Comparison of ENCODE assay signal across 12 cellular contexts in genomic region chr10:71582019-71582418, GRCh38.
DNase-seq lines count a peak whose midpoint lies in the region; ATAC-seq and TF ChIP-seq lines count a peak whose summit lies in the region.
"Had no signal": no experiment of that assay in that cellular context is flagged by ENCODE, and none has a peak within 500 bp of the region (broad histone marks: within the 10 kb centered on the region; RNA-seq: fewer than 3 reads in every experiment).

No MANE protein-coding gene starts in this region.

- no peaks in the 10 kb centered on the region for H3K36me3 Mint-ChIP-seq in activated naive CD4-positive, alpha-beta T cell treated with anti-CD3 and anti-CD28 coated beads, Interleukin-2, amount 10 ng/mL, durations not matched to agents 7 days and 5 days
- H3K36me3 Mint-ChIP-seq: IgD-negative memory B cell had no signal

- no peaks in the 10 kb centered on the region for H3K9me3 ChIP-seq in osteoblast (ENCODE audit: low read depth, low read length)
- H3K9me3 ChIP-seq: spleen had no signal

- H3K4me3 ChIP-seq in H7 (ENCODE audit: insufficient read depth, low read depth, low read length) (no peak overlapping the region), fibroblast of pulmonary artery (replicated peaks; ENCODE audit: low read depth, low read length) (no peak overlapping the region), osteoblast (ENCODE audit: insufficient read depth, low read length) (no peak overlapping the region)
- H3K4me3 ChIP-seq: spleen had no signal

- ATAC-seq in SK-N-SH treated with all-trans-retinoic acid at 6 μM for 48 hours: peak; percentile 80
- ATAC-seq: effector memory CD8-positive, alpha-beta T cell had no signal

- H3K27ac ChIP-seq in osteoblast (ENCODE audit: low read depth, low read length): no peak overlapping the region
- H3K27ac ChIP-seq: spleen had no signal

- peaks cover 7% of the 10 kb centered on the region for H3K27me3 Mint-ChIP-seq in activated naive CD4-positive, alpha-beta T cell treated with anti-CD3 and anti-CD28 coated beads, Interleukin-2, amount 10 ng/mL, durations not matched to agents 7 days and 5 days

- H3K36me3 ChIP-seq in H7 (replicated peaks; ENCODE audit: control insufficient read depth, insufficient read depth, low read length) (no peaks in the 10 kb centered on the region), osteoblast (ENCODE audit: insufficient read depth, low read length) (no peaks in the 10 kb centered on the region)
- H3K36me3 ChIP-seq: spleen had no signal

- H4K20me1 ChIP-seq in osteoblast (ENCODE audit: insufficient read depth, low read length): no peaks in the 10 kb centered on the region

- CTCF ChIA-PET in activated naive CD4-positive, alpha-beta T cell treated with anti-CD3 and anti-CD28 coated beads, Interleukin-2, amount 10 ng/mL, durations not matched to agents 7 days and 5 days (lab: Charles Lee): interaction anchor here (1.5 kb wide), 1 partner anchor 12 kb away, joined by 5 read pairs; no protein-coding TSS in a partner anchor

- no peaks in the 10 kb centered on the region for H3K27me3 ChIP-seq in H7 (ENCODE audit: control insufficient read depth, insufficient read depth, low read length)
- H3K27me3 ChIP-seq in osteoblast (ENCODE audit: insufficient read depth, low read length): peaks cover 7% of the 10 kb centered on the region

- in situ Hi-C loops in GM13976 (cut with MboI; ENCODE audit: low sequenced_read_pairs, unreplicated experiment): no loop called here

- H3K4me1 ChIP-seq in osteoblast (ENCODE audit: insufficient read depth, low read length): no peaks in the 10 kb centered on the region

- DNase-seq in H7 (peak; percentile 72), fibroblast of pulmonary artery (ENCODE audit: low read depth) (peak; percentile 67), osteoblast (ENCODE audit: insufficient read length, low spot score, missing footprints) (peak; percentile 90), GM13976 (ENCODE audit: low spot score) (no peak), H4 (ENCODE audit: low spot score) (no peak), NCI-H345 treated with DMSO at 0.1 percent for 48 hours (lab: John Stamatoyannopoulos, UW; ENCODE audit: unreplicated experiment) (no peak)
- no peak for DNase-seq in activated naive CD4-positive, alpha-beta T cell treated with anti-CD3 and anti-CD28 coated beads, Interleukin-2, amount 10 ng/mL, durations not matched to agents 7 days and 5 days
- DNase-seq: activated T-cell treated with anti-CD3 and anti-CD28 coated beads, Interleukin-2, amount 50 U/mL, for 48 hours; effector memory CD8-positive, alpha-beta T cell; spleen had no signal

- H2AFZ ChIP-seq in osteoblast (ENCODE audit: low read length): no peak overlapping the region

- H3K79me2 ChIP-seq in osteoblast (ENCODE audit: insufficient read depth, low read length): no peaks in the 10 kb centered on the region

- no peak overlapping the region for H3K27ac Mint-ChIP-seq in activated naive CD4-positive, alpha-beta T cell treated with anti-CD3 and anti-CD28 coated beads, Interleukin-2, amount 10 ng/mL, durations not matched to agents 7 days and 5 days
- H3K27ac Mint-ChIP-seq: effector memory CD8-positive, alpha-beta T cell; IgD-negative memory B cell had no signal

- H3K4me1 Mint-ChIP-seq in activated naive CD4-positive, alpha-beta T cell treated with anti-CD3 and anti-CD28 coated beads, Interleukin-2, amount 10 ng/mL, durations not matched to agents 7 days and 5 days: no peaks in the 10 kb centered on the region
- H3K4me1 Mint-ChIP-seq: IgD-negative memory B cell had no signal

- no peak overlapping the region for H3K4me3 Mint-ChIP-seq in activated naive CD4-positive, alpha-beta T cell treated with anti-CD3 and anti-CD28 coated beads, Interleukin-2, amount 10 ng/mL, durations not matched to agents 7 days and 5 days
- H3K4me3 Mint-ChIP-seq: effector memory CD8-positive, alpha-beta T cell; IgD-negative memory B cell had no signal

- H3K4me2 ChIP-seq in osteoblast (ENCODE audit: insufficient read depth, low read length): no peak overlapping the region

- TF ChIP-seq CTCF in fibroblast of pulmonary artery (IDR thresholded peaks at IDR 0.05; ENCODE audit: low read length, missing control alignments): no peak
- TF ChIP-seq CTCF in osteoblast (IDR thresholded peaks at IDR 0.05; ENCODE audit: extremely low read depth, low read depth, low read length): no peak
- TF ChIP-seq CTCF in GM13976 (IDR thresholded peaks at IDR 0.05; ENCODE audit: borderline replicate concordance, control extremely low read depth, extremely low read depth, insufficient read depth, missing control alignments): no peak

- H3K9me3 Mint-ChIP-seq in activated naive CD4-positive, alpha-beta T cell treated with anti-CD3 and anti-CD28 coated beads, Interleukin-2, amount 10 ng/mL, durations not matched to agents 7 days and 5 days: no peaks in the 10 kb centered on the region
- H3K9me3 Mint-ChIP-seq: effector memory CD8-positive, alpha-beta T cell; IgD-negative memory B cell had no signal

TF ChIP-seq in SK-N-SH treated with all-trans-retinoic acid at 6 μM for 48 hours, 23 proteins besides CTCF, POLR2A, EP300 and RAD21:
- no peak for TF ChIP-seq GLIS3 (CRISPR knock-in tag; IDR thresholded peaks at IDR 0.05)
- TF ChIP-seq CSRNP3 (CRISPR knock-in tag; IDR thresholded peaks at IDR 0.05): no peak
- TF ChIP-seq TCF4 (CRISPR knock-in tag; IDR thresholded peaks at IDR 0.05; ENCODE audit: borderline replicate concordance): no peak
- TF ChIP-seq PPARA (CRISPR knock-in tag; IDR thresholded peaks at IDR 0.05; ENCODE audit: borderline replicate concordance): no peak
- no peak for TF ChIP-seq RARB (CRISPR knock-in tag; IDR thresholded peaks at IDR 0.05)

Comparison
In these comparisons a context has a peak if more than half of its experiments do, and no peak if none do; other contexts are left out.
1. DNase-seq: peak in H7 (single experiment), fibroblast of pulmonary artery (single experiment) and osteoblast (single experiment); none in GM13976 (single experiment), H4 (single experiment), NCI-H345 treated with DMSO at 0.1 percent for 48 hours (single experiment) and activated naive CD4-positive, alpha-beta T cell treated with anti-CD3 and anti-CD28 coated beads, Interleukin-2, amount 10 ng/mL, durations not matched to agents 7 days and 5 days (single experiment).